8 cellular contexts compared by ENCODE assay signal in genomic region chr19:48638831-48639381, GRCh38. TPM values are rescaled to one million over a fixed set of nuclear protein-coding genes. Genes with fewer than 3 reads are reported as not detected.
DNase-seq lines count a peak whose midpoint lies in the region; ATAC-seq, FAIRE-seq and TF ChIP-seq lines count a peak whose summit lies in the region.

No MANE protein-coding gene starts in this region.

- no peaks in the 10 kb centered on the region for H3K27me3 Mint-ChIP-seq in activated CD4-positive, alpha-beta T cell treated with anti-CD3 and anti-CD28 coated beads for 36 hours
- peaks cover 4% of the 10 kb centered on the region for H3K27me3 Mint-ChIP-seq in activated T-helper 2 cell treated with anti-CD3 and anti-CD28 coated beads, Interferon-gamma antibody, Interleukin-2, Interleukin-4, amounts not matched to agents 10 μg/mL and 5 μg/mL and 100 μg/mL, durations not matched to agents 14 hours and 24 hours and 36 hours (ENCODE audit: low read depth)

- no peak for FAIRE-seq in HepG2 (lab: Jason Lieb, UNC)

- TF ChIP-seq POLR2A in HepG2 (IDR thresholded peaks at IDR 0.05; ENCODE audit: insufficient read depth in 1 of 2, low read depth in 2 of 2, low read length in 2 of 2): no peak

- H3K4me3 ChIP-seq in HepG2 (replicated peaks in 1 of 3; ENCODE audit: insufficient read depth in 1 of 3, low read depth in 2 of 3, low read length in 3 of 3) (no peak overlapping the region), thymus (ENCODE audit: low read length) (peak overlapping the region; percentile 58), PC-3 (ENCODE audit: low read length) (no peak overlapping the region)

- H3F3A ChIP-seq in PC-3 (ENCODE audit: low read length, unreplicated experiment): peaks cover 3% of the 10 kb centered on the region

- CTCF ChIA-PET in activated CD4-positive, alpha-beta T cell treated with anti-CD3 and anti-CD28 coated beads for 36 hours (lab: Charles Lee): no interaction called here
- CTCF ChIA-PET in HepG2 (lab: Yijun Ruan, JAX; ENCODE audit: low intra/inter-chr PET ratio, low total read pairs) (no interaction called here), HEK293T (lab: Yijun Ruan, JAX) (no interaction called here), PC-3 (lab: Charles Lee) (no interaction called here)

- H3K4me1 ChIP-seq in HepG2 (ENCODE audit: insufficient read depth, low read length): peaks cover 56% of the 10 kb centered on the region
- peaks cover 17% of the 10 kb centered on the region for H3K4me1 ChIP-seq in thymus (ENCODE audit: control insufficient read depth, insufficient read depth, low read length)
- peaks cover 22% of the 10 kb centered on the region for H3K4me1 ChIP-seq in PC-3 (ENCODE audit: insufficient read depth, low read length)

- ATAC-seq in activated CD4-positive, alpha-beta T cell treated with anti-CD3 and anti-CD28 coated beads for 36 hours: no peak
- no peak for ATAC-seq in HepG2
- ATAC-seq in GM21825 (IDR thresholded peaks at IDR 0.05; ENCODE audit: unreplicated experiment): no peak
- no peak for ATAC-seq in PC-3

- 68% methylated on average over 15 of the region's 16 CpGs for WGBS in HepG2 (ENCODE audit: low lambda C conversion rate)
- WGBS in thymus: 90% methylated on average over 16 of the region's 16 CpGs

- H3K27ac ChIP-seq in HepG2 (ENCODE audit: extremely low read length, insufficient read depth, low read length): no peak overlapping the region
- peak overlapping the region; percentile 91 for H3K27ac ChIP-seq in thymus (ENCODE audit: low read depth)
- H3K27ac ChIP-seq in PC-3 (ENCODE audit: low read length): no peak overlapping the region

- DNase-seq in activated CD4-positive, alpha-beta T cell treated with anti-CD3 and anti-CD28 coated beads for 36 hours: peak; percentile 33
- DNase-seq in activated CD4-positive, alpha-beta T cell treated with anti-CD3 and anti-CD28 coated beads for 4 hours: no peak
- DNase-seq in activated T-helper 2 cell treated with anti-CD3 and anti-CD28 coated beads, Interferon-gamma antibody, Interleukin-2, Interleukin-4, amounts not matched to agents 10 μg/mL and 5 μg/mL and 100 μg/mL, durations not matched to agents 14 hours and 24 hours and 36 hours (ENCODE audit: low spot score): no peak
- DNase-seq in HepG2 (ENCODE audit: low spot score) (no peak), HEK293T (ENCODE audit: extremely low spot score) (no peak), PC-3 (no peak)

- H3K4me2 ChIP-seq in HepG2 (ENCODE audit: low read depth, low read length) (peak overlapping the region; percentile 52), PC-3 (ENCODE audit: low read length) (no peak overlapping the region)

- POLR2A ChIA-PET in activated CD4-positive, alpha-beta T cell treated with anti-CD3 and anti-CD28 coated beads for 36 hours (lab: Charles Lee): no interaction called here
- POLR2A ChIA-PET in HepG2 (lab: Yijun Ruan, JAX) (interaction anchor here (2.0 kb wide), 1 partner anchor 20 kb away, joined by 12 read pairs; the partner anchor contains the start of genes RPL18 and SPHK2), HEK293T (lab: Yijun Ruan, JAX) (no interaction called here), PC-3 (lab: Charles Lee; ENCODE audit: unreplicated experiment) (no interaction called here)

- H4K20me1 ChIP-seq in HepG2 (ENCODE audit: insufficient read depth, low read length) (no peaks in the 10 kb centered on the region), PC-3 (ENCODE audit: low read length) (no peaks in the 10 kb centered on the region)

- no peaks in the 10 kb centered on the region for H3K9me3 Mint-ChIP-seq in activated CD4-positive, alpha-beta T cell treated with anti-CD3 and anti-CD28 coated beads for 36 hours (ENCODE audit: low read depth)
- H3K9me3 Mint-ChIP-seq in activated T-helper 2 cell treated with anti-CD3 and anti-CD28 coated beads, Interferon-gamma antibody, Interleukin-2, Interleukin-4, amounts not matched to agents 10 μg/mL and 5 μg/mL and 100 μg/mL, durations not matched to agents 14 hours and 24 hours and 36 hours: no peaks in the 10 kb centered on the region

- BruUV-seq in HepG2 (replicated peaks; lab: Mats Ljungman, UMichigan) (no TSS peak), PC-3 (replicated peaks; lab: Mats Ljungman, UMichigan) (no TSS peak)

- H3K9me3 ChIP-seq in HepG2 (ENCODE audit: low read length) (no peaks in the 10 kb centered on the region), thymus (ENCODE audit: control insufficient read depth) (no peaks in the 10 kb centered on the region), PC-3 (ENCODE audit: low read length) (no peaks in the 10 kb centered on the region)

- peaks cover 11% of the 10 kb centered on the region for H3K36me3 Mint-ChIP-seq in activated CD4-positive, alpha-beta T cell treated with anti-CD3 and anti-CD28 coated beads for 36 hours (ENCODE audit: low read depth)
- H3K36me3 Mint-ChIP-seq in activated T-helper 2 cell treated with anti-CD3 and anti-CD28 coated beads, Interferon-gamma antibody, Interleukin-2, Interleukin-4, amounts not matched to agents 10 μg/mL and 5 μg/mL and 100 μg/mL, durations not matched to agents 14 hours and 24 hours and 36 hours (ENCODE audit: low read depth): no peaks in the 10 kb centered on the region

- TF ChIP-seq CTCF in HepG2 (CRISPR knock-in tag; IDR thresholded peaks at IDR 0.05) (no peak), PC-3 (conservative IDR thresholded peaks at IDR 0.05; ENCODE audit: low read depth, low read length) (no peak)

- H3K9me2 ChIP-seq in PC-3 (replicated peaks; ENCODE audit: low read length): no peaks in the 10 kb centered on the region

- H3K27me3 ChIP-seq in HepG2 (ENCODE audit: control insufficient read depth in 1 of 2, insufficient read depth in 2 of 2, low read length in 2 of 2) (peaks cover 0 to 8% of the 10 kb centered on the region in 2 experiments; a peak in 3 of 5 replicates), thymus (ENCODE audit: control insufficient read depth, insufficient read depth) (no peaks in the 10 kb centered on the region), PC-3 (ENCODE audit: low read length) (no peaks in the 10 kb centered on the region)

- intact Hi-C loops in activated CD4-positive, alpha-beta T cell treated with anti-CD3 and anti-CD28 coated beads for 36 hours (cut with DNase I, micrococcal nuclease): loop anchor here (1.0 to 10.0 kb wide), 8 partner anchors 7 to 1524 kb away; partner anchors contain the start of genes FTL (in 2 of the 2), ALDH16A1 (in 1 of the 2), C19orf73 (in 1 of the 2) and CA11 (in 1 of the 2)
- intact Hi-C loops in activated T-helper 2 cell treated with anti-CD3 and anti-CD28 coated beads, Interferon-gamma antibody, Interleukin-2, Interleukin-4, amounts not matched to agents 10 μg/mL and 5 μg/mL and 100 μg/mL, durations not matched to agents 14 hours and 24 hours and 36 hours (cut with micrococcal nuclease): loop anchor here (1.0 to 10.0 kb wide), 3 partner anchors 7 to 478 kb away; partner anchors contain the start of genes C19orf73, CA11, EMP3 and PPFIA3
- intact Hi-C loops in HepG2 (cut with micrococcal nuclease; ENCODE audit: unreplicated experiment) (no loop called here), PC-3 (cut with micrococcal nuclease) (no loop called here)

- H3K36me3 ChIP-seq in HepG2 (replicated peaks in 1 of 2; ENCODE audit: control insufficient read depth in 1 of 2, insufficient read depth in 2 of 2, low read length in 2 of 2): no peaks in the 10 kb centered on the region
- H3K36me3 ChIP-seq in thymus (ENCODE audit: control insufficient read depth, insufficient read depth): no peaks in the 10 kb centered on the region
- H3K36me3 ChIP-seq in PC-3 (ENCODE audit: low read depth, low read length): no peaks in the 10 kb centered on the region

- H3K79me2 ChIP-seq in HepG2 (ENCODE audit: insufficient read depth, low read length) (no peaks in the 10 kb centered on the region), PC-3 (ENCODE audit: low read length) (no peaks in the 10 kb centered on the region)

- in situ Hi-C loops in HepG2 (cut with HindIII; ENCODE audit: extremely low pct_ligation_motif_present, low pct_unique_long_range_greater_than_20kb): no loop called here

- H2AFZ ChIP-seq in HepG2 (ENCODE audit: low read length): no peak overlapping the region
- no peak overlapping the region for H2AFZ ChIP-seq in PC-3 (ENCODE audit: low read length)

- TF ChIP-seq RAD21 in HepG2 (CRISPR knock-in tag; IDR thresholded peaks at IDR 0.05): no peak

- H3K27ac Mint-ChIP-seq in activated CD4-positive, alpha-beta T cell treated with anti-CD3 and anti-CD28 coated beads for 36 hours: peak overlapping the region; percentile 99
- H3K27ac Mint-ChIP-seq in activated T-helper 2 cell treated with anti-CD3 and anti-CD28 coated beads, Interferon-gamma antibody, Interleukin-2, Interleukin-4, amounts not matched to agents 10 μg/mL and 5 μg/mL and 100 μg/mL, durations not matched to agents 14 hours and 24 hours and 36 hours: peak overlapping the region; percentile 98

- peaks cover 42% of the 10 kb centered on the region for H3K4me1 Mint-ChIP-seq in activated CD4-positive, alpha-beta T cell treated with anti-CD3 and anti-CD28 coated beads for 36 hours
- H3K4me1 Mint-ChIP-seq in activated T-helper 2 cell treated with anti-CD3 and anti-CD28 coated beads, Interferon-gamma antibody, Interleukin-2, Interleukin-4, amounts not matched to agents 10 μg/mL and 5 μg/mL and 100 μg/mL, durations not matched to agents 14 hours and 24 hours and 36 hours (ENCODE audit: low read depth): peaks cover 22% of the 10 kb centered on the region

- H3K9ac ChIP-seq in HepG2 (ENCODE audit: insufficient read depth, low read depth, low read length) (no peak overlapping the region), PC-3 (ENCODE audit: low read length) (no peak overlapping the region)

- peak overlapping the region; percentile 83 for H3K4me3 Mint-ChIP-seq in activated CD4-positive, alpha-beta T cell treated with anti-CD3 and anti-CD28 coated beads for 36 hours
- no peak overlapping the region for H3K4me3 Mint-ChIP-seq in activated T-helper 2 cell treated with anti-CD3 and anti-CD28 coated beads, Interferon-gamma antibody, Interleukin-2, Interleukin-4, amounts not matched to agents 10 μg/mL and 5 μg/mL and 100 μg/mL, durations not matched to agents 14 hours and 24 hours and 36 hours (ENCODE audit: low read depth)

- TF ChIP-seq EP300 in HepG2 (IDR thresholded peaks at IDR 0.05; ENCODE audit: low read depth in 2 of 2, low read length in 2 of 2) (no peak), HepG2 (CRISPR knock-in tag; IDR thresholded peaks at IDR 0.05; ENCODE audit: borderline replicate concordance) (no peak)

RNA-seq across cellular contexts. Expression of gene DBP, which starts 1.7 kb away (rescaled TPM):
- 10 to 100 TPM in 1 of 2 experiments, 1 to 10 TPM in 1; 8.3 to 12.4 TPM for total RNA-seq in activated CD4-positive, alpha-beta T cell treated with anti-CD3 and anti-CD28 coated beads for 36 hours
- 7.3 and 7.9 TPM in 2 replicates for total RNA-seq in activated T-helper 2 cell treated with anti-CD3 and anti-CD28 coated beads, Interferon-gamma antibody, Interleukin-2, Interleukin-4, amounts not matched to agents 10 μg/mL and 5 μg/mL and 100 μg/mL, durations not matched to agents 14 hours and 24 hours and 36 hours
- total RNA-seq in HepG2 (2016; rRNA removed; fragmentation: Illumina TruSeq; extraction: Trizol) (5.5 and 5.8 TPM in 2 replicates), PC-3 (2014; rRNA removed) (9.0 and 12.2 TPM in 2 replicates)
- total RNA-seq in HepG2 (2016; cell fraction: cytosol; rRNA removed; fragmentation: Illumina TruSeq; extraction: Trizol; ENCODE audit: low read depth): 2.6 and 4.6 TPM in 2 replicates
- 2.5 and 6.3 TPM in 2 replicates for total RNA-seq in HepG2 (2016; cell fraction: insoluble cytoplasmic fraction; rRNA removed; fragmentation: Illumina TruSeq; extraction: Trizol)
- 6.0 TPM in 2 replicates for total RNA-seq in HepG2 (2016; cell fraction: membrane; rRNA removed; fragmentation: Illumina TruSeq; extraction: Trizol)
- 2.5 and 2.9 TPM in 2 replicates for total RNA-seq in HepG2 (2016; cell fraction: nucleus; rRNA removed; fragmentation: Illumina TruSeq; extraction: Trizol)
- polyA plus RNA-seq in HepG2 (2011; rRNA removed) (1.7 and 2.1 TPM in 2 replicates), thymus (21.2 TPM)
- 2.1 and 2.5 TPM in 2 replicates for polyA plus RNA-seq in HepG2 (2011; cell fraction: cytosol; rRNA removed)
- polyA plus RNA-seq in HepG2 (2011; cell fraction: nucleus; rRNA removed): 2.7 and 3.2 TPM in 2 replicates
- 3.6 and 3.7 TPM in 2 replicates for polyA plus RNA-seq in HepG2 (2012)
- polyA plus RNA-seq in HepG2 (2016; cell fraction: cytosol; fragmentation: Illumina TruSeq; extraction: Trizol; ENCODE audit: low read depth): 2.3 and 2.6 TPM in 2 replicates
- 5.2 and 5.4 TPM in 2 replicates for polyA plus RNA-seq in HepG2 (2016; cell fraction: insoluble cytoplasmic fraction; fragmentation: Illumina TruSeq; extraction: Trizol; ENCODE audit: low read depth)
- 2.9 and 5.4 TPM in 2 replicates for polyA plus RNA-seq in HepG2 (2016; cell fraction: membrane; fragmentation: Illumina TruSeq; extraction: Trizol; ENCODE audit: low read depth)
- polyA plus RNA-seq in HepG2 (2016; cell fraction: nucleus; fragmentation: Illumina TruSeq; extraction: Trizol; ENCODE audit: insufficient read depth, low read depth): 5.1 and 6.2 TPM in 2 replicates
- 2.0 and 5.8 TPM in 2 replicates for polyA minus RNA-seq in HepG2 (2011; rRNA and poly(A)+ RNA removed; ENCODE audit: low replicate concordance)
- 2.3 and 2.7 TPM in 2 replicates for polyA minus RNA-seq in HepG2 (2011; cell fraction: cytosol; rRNA and poly(A)+ RNA removed)
- 1.5 and 3.0 TPM in 2 replicates for polyA minus RNA-seq in HepG2 (2011; cell fraction: nucleus; rRNA and poly(A)+ RNA removed)

RNA-seq across cellular contexts. Expression of gene CA11, which starts 7.1 kb away (rescaled TPM):
- 10 to 100 TPM; 11.5 to 18.0 TPM for total RNA-seq in activated CD4-positive, alpha-beta T cell treated with anti-CD3 and anti-CD28 coated beads for 36 hours
- 5.4 and 6.5 TPM in 2 replicates for total RNA-seq in activated T-helper 2 cell treated with anti-CD3 and anti-CD28 coated beads, Interferon-gamma antibody, Interleukin-2, Interleukin-4, amounts not matched to agents 10 μg/mL and 5 μg/mL and 100 μg/mL, durations not matched to agents 14 hours and 24 hours and 36 hours
- total RNA-seq in HepG2 (2016; rRNA removed; fragmentation: Illumina TruSeq; extraction: Trizol): 0.24 and 0.58 TPM in 2 replicates
- 0.79 and 0.91 TPM in 2 replicates for total RNA-seq in HepG2 (2016; cell fraction: cytosol; rRNA removed; fragmentation: Illumina TruSeq; extraction: Trizol; ENCODE audit: low read depth)
- 0.48 TPM in 1 of 2 replicates, not detected in the other for total RNA-seq in HepG2 (2016; cell fraction: insoluble cytoplasmic fraction; rRNA removed; fragmentation: Illumina TruSeq; extraction: Trizol)
- total RNA-seq in HepG2 (2016; cell fraction: membrane; rRNA removed; fragmentation: Illumina TruSeq; extraction: Trizol): 0.38 and 0.62 TPM in 2 replicates
- total RNA-seq in HepG2 (2016; cell fraction: nucleus; rRNA removed; fragmentation: Illumina TruSeq; extraction: Trizol): not detected in 2 replicates
- 0.41 and 1.4 TPM in 2 replicates for polyA plus RNA-seq in HepG2 (2011; rRNA removed)
- polyA plus RNA-seq in HepG2 (2011; cell fraction: cytosol; rRNA removed): 0.36 and 0.54 TPM in 2 replicates
- 0.45 and 0.48 TPM in 2 replicates for polyA plus RNA-seq in HepG2 (2011; cell fraction: nucleus; rRNA removed)
- polyA plus RNA-seq in HepG2 (2012): 1.5 and 2.9 TPM in 2 replicates
- polyA plus RNA-seq in HepG2 (2016; cell fraction: cytosol; fragmentation: Illumina TruSeq; extraction: Trizol; ENCODE audit: low read depth): 0.82 and 1.7 TPM in 2 replicates
- polyA plus RNA-seq in HepG2 (2016; cell fraction: insoluble cytoplasmic fraction; fragmentation: Illumina TruSeq; extraction: Trizol; ENCODE audit: low read depth): 0.37 and 0.38 TPM in 2 replicates
- 0.62 and 2.1 TPM in 2 replicates for polyA plus RNA-seq in HepG2 (2016; cell fraction: membrane; fragmentation: Illumina TruSeq; extraction: Trizol; ENCODE audit: low read depth)
- 0.72 and 1.3 TPM in 2 replicates for polyA plus RNA-seq in HepG2 (2016; cell fraction: nucleus; fragmentation: Illumina TruSeq; extraction: Trizol; ENCODE audit: insufficient read depth, low read depth)
- 0.08 and 3.7 TPM in 2 replicates for polyA minus RNA-seq in HepG2 (2011; rRNA and poly(A)+ RNA removed; ENCODE audit: low replicate concordance)
- polyA minus RNA-seq in HepG2 (2011; cell fraction: cytosol; rRNA and poly(A)+ RNA removed): not detected in 2 replicates
- polyA minus RNA-seq in HepG2 (2011; cell fraction: nucleus; rRNA and poly(A)+ RNA removed): not detected in 2 replicates
- 15.3 TPM for polyA plus RNA-seq in thymus
- total RNA-seq in PC-3 (2014; rRNA removed): 0.63 and 4.1 TPM in 2 replicates

RNA-seq across cellular contexts. Expression of gene SPHK2, which starts 19.6 kb away (rescaled TPM):
- total RNA-seq in activated CD4-positive, alpha-beta T cell treated with anti-CD3 and anti-CD28 coated beads for 36 hours: 10 to 100 TPM; 27.0 TPM
- 34.3 and 35.0 TPM in 2 replicates for total RNA-seq in activated T-helper 2 cell treated with anti-CD3 and anti-CD28 coated beads, Interferon-gamma antibody, Interleukin-2, Interleukin-4, amounts not matched to agents 10 μg/mL and 5 μg/mL and 100 μg/mL, durations not matched to agents 14 hours and 24 hours and 36 hours
- total RNA-seq in HepG2 (2016; rRNA removed; fragmentation: Illumina TruSeq; extraction: Trizol) (11.1 and 14.4 TPM in 2 replicates), PC-3 (2014; rRNA removed) (8.5 and 8.6 TPM in 2 replicates)
- total RNA-seq in HepG2 (2016; cell fraction: cytosol; rRNA removed; fragmentation: Illumina TruSeq; extraction: Trizol; ENCODE audit: low read depth): 5.0 and 6.0 TPM in 2 replicates
- total RNA-seq in HepG2 (2016; cell fraction: insoluble cytoplasmic fraction; rRNA removed; fragmentation: Illumina TruSeq; extraction: Trizol): 8.9 and 15.9 TPM in 2 replicates
- 10.7 and 12.1 TPM in 2 replicates for total RNA-seq in HepG2 (2016; cell fraction: membrane; rRNA removed; fragmentation: Illumina TruSeq; extraction: Trizol)
- 10.2 and 11.3 TPM in 2 replicates for total RNA-seq in HepG2 (2016; cell fraction: nucleus; rRNA removed; fragmentation: Illumina TruSeq; extraction: Trizol)
- polyA plus RNA-seq in HepG2 (2011; rRNA removed) (2.9 and 4.5 TPM in 2 replicates), thymus (13.4 TPM)
- 2.2 and 3.8 TPM in 2 replicates for polyA plus RNA-seq in HepG2 (2011; cell fraction: cytosol; rRNA removed)
- polyA plus RNA-seq in HepG2 (2011; cell fraction: nucleus; rRNA removed): 17.1 and 20.8 TPM in 2 replicates
- 2.8 and 3.1 TPM in 2 replicates for polyA plus RNA-seq in HepG2 (2012)
- 3.0 and 3.7 TPM in 2 replicates for polyA plus RNA-seq in HepG2 (2016; cell fraction: cytosol; fragmentation: Illumina TruSeq; extraction: Trizol; ENCODE audit: low read depth)
- polyA plus RNA-seq in HepG2 (2016; cell fraction: insoluble cytoplasmic fraction; fragmentation: Illumina TruSeq; extraction: Trizol; ENCODE audit: low read depth): 10.5 and 14.1 TPM in 2 replicates
- polyA plus RNA-seq in HepG2 (2016; cell fraction: membrane; fragmentation: Illumina TruSeq; extraction: Trizol; ENCODE audit: low read depth): 7.7 and 9.4 TPM in 2 replicates
- polyA plus RNA-seq in HepG2 (2016; cell fraction: nucleus; fragmentation: Illumina TruSeq; extraction: Trizol; ENCODE audit: insufficient read depth, low read depth): 24.3 and 24.6 TPM in 2 replicates
- polyA minus RNA-seq in HepG2 (2011; rRNA and poly(A)+ RNA removed; ENCODE audit: low replicate concordance): 11.6 and 13.3 TPM in 2 replicates
- 3.5 and 3.8 TPM in 2 replicates for polyA minus RNA-seq in HepG2 (2011; cell fraction: cytosol; rRNA and poly(A)+ RNA removed)
- polyA minus RNA-seq in HepG2 (2011; cell fraction: nucleus; rRNA and poly(A)+ RNA removed): 9.0 and 10.2 TPM in 2 replicates

RNA-seq across cellular contexts. Expression of gene RPL18, which starts 19.9 kb away (rescaled TPM):
- total RNA-seq in activated CD4-positive, alpha-beta T cell treated with anti-CD3 and anti-CD28 coated beads for 36 hours: 1,000 to 10,000 TPM; 2,026 to 2,191 TPM
- total RNA-seq in activated T-helper 2 cell treated with anti-CD3 and anti-CD28 coated beads, Interferon-gamma antibody, Interleukin-2, Interleukin-4, amounts not matched to agents 10 μg/mL and 5 μg/mL and 100 μg/mL, durations not matched to agents 14 hours and 24 hours and 36 hours: 1,853 and 1,861 TPM in 2 replicates
- total RNA-seq in HepG2 (2016; rRNA removed; fragmentation: Illumina TruSeq; extraction: Trizol) (1,485 and 1,498 TPM in 2 replicates), PC-3 (2014; rRNA removed) (1,237 and 1,503 TPM in 2 replicates)
- 2,025 and 2,222 TPM in 2 replicates for total RNA-seq in HepG2 (2016; cell fraction: cytosol; rRNA removed; fragmentation: Illumina TruSeq; extraction: Trizol; ENCODE audit: low read depth)
- total RNA-seq in HepG2 (2016; cell fraction: insoluble cytoplasmic fraction; rRNA removed; fragmentation: Illumina TruSeq; extraction: Trizol): 1,518 and 1,544 TPM in 2 replicates
- 3,207 and 3,209 TPM in 2 replicates for total RNA-seq in HepG2 (2016; cell fraction: membrane; rRNA removed; fragmentation: Illumina TruSeq; extraction: Trizol)
- 626 and 716 TPM in 2 replicates for total RNA-seq in HepG2 (2016; cell fraction: nucleus; rRNA removed; fragmentation: Illumina TruSeq; extraction: Trizol)
- polyA plus RNA-seq in HepG2 (2011; rRNA removed) (1,639 and 1,894 TPM in 2 replicates), thymus (2,606 TPM)
- 2,410 and 2,836 TPM in 2 replicates for polyA plus RNA-seq in HepG2 (2011; cell fraction: cytosol; rRNA removed)
- polyA plus RNA-seq in HepG2 (2011; cell fraction: nucleus; rRNA removed): 774 and 847 TPM in 2 replicates
- polyA plus RNA-seq in HepG2 (2012): 1,965 and 2,530 TPM in 2 replicates
- 2,734 and 3,086 TPM in 2 replicates for polyA plus RNA-seq in HepG2 (2016; cell fraction: cytosol; fragmentation: Illumina TruSeq; extraction: Trizol; ENCODE audit: low read depth)
- polyA plus RNA-seq in HepG2 (2016; cell fraction: insoluble cytoplasmic fraction; fragmentation: Illumina TruSeq; extraction: Trizol; ENCODE audit: low read depth): 1,714 and 1,747 TPM in 2 replicates
- 3,734 and 3,811 TPM in 2 replicates for polyA plus RNA-seq in HepG2 (2016; cell fraction: membrane; fragmentation: Illumina TruSeq; extraction: Trizol; ENCODE audit: low read depth)
- polyA plus RNA-seq in HepG2 (2016; cell fraction: nucleus; fragmentation: Illumina TruSeq; extraction: Trizol; ENCODE audit: insufficient read depth, low read depth): 1,314 and 1,387 TPM in 2 replicates
- 713 and 1,028 TPM in 2 replicates for polyA minus RNA-seq in HepG2 (2011; rRNA and poly(A)+ RNA removed; ENCODE audit: low replicate concordance)
- 556 and 566 TPM in 2 replicates for polyA minus RNA-seq in HepG2 (2011; cell fraction: cytosol; rRNA and poly(A)+ RNA removed)
- 180 and 193 TPM in 2 replicates for polyA minus RNA-seq in HepG2 (2011; cell fraction: nucleus; rRNA and poly(A)+ RNA removed)

RNA-seq across cellular contexts. Expression of gene FAM83E, which starts 24.0 kb away (rescaled TPM):
- total RNA-seq in activated CD4-positive, alpha-beta T cell treated with anti-CD3 and anti-CD28 coated beads for 36 hours: 1 to 10 TPM; 1.5 to 4.1 TPM
- 4.3 and 6.4 TPM in 2 replicates for total RNA-seq in activated T-helper 2 cell treated with anti-CD3 and anti-CD28 coated beads, Interferon-gamma antibody, Interleukin-2, Interleukin-4, amounts not matched to agents 10 μg/mL and 5 μg/mL and 100 μg/mL, durations not matched to agents 14 hours and 24 hours and 36 hours
- total RNA-seq in HepG2 (2016; rRNA removed; fragmentation: Illumina TruSeq; extraction: Trizol) (0.60 TPM in 1 of 2 replicates, not detected in the other), PC-3 (2014; rRNA removed) (4.6 and 4.7 TPM in 2 replicates)
- total RNA-seq in HepG2 (2016; cell fraction: cytosol; rRNA removed; fragmentation: Illumina TruSeq; extraction: Trizol; ENCODE audit: low read depth): not detected in 2 replicates
- total RNA-seq in HepG2 (2016; cell fraction: insoluble cytoplasmic fraction; rRNA removed; fragmentation: Illumina TruSeq; extraction: Trizol): 0.30 TPM in 1 of 2 replicates, not detected in the other
- not detected in 2 replicates for total RNA-seq in HepG2 (2016; cell fraction: membrane; rRNA removed; fragmentation: Illumina TruSeq; extraction: Trizol)
- total RNA-seq in HepG2 (2016; cell fraction: nucleus; rRNA removed; fragmentation: Illumina TruSeq; extraction: Trizol): 1.6 and 1.9 TPM in 2 replicates
- polyA plus RNA-seq in HepG2 (2011; rRNA removed) (0.13 and 0.18 TPM in 2 replicates), thymus (2.2 TPM)
- not detected in 2 replicates for polyA plus RNA-seq in HepG2 (2011; cell fraction: cytosol; rRNA removed)
- polyA plus RNA-seq in HepG2 (2011; cell fraction: nucleus; rRNA removed): 1.7 and 1.8 TPM in 2 replicates
- polyA plus RNA-seq in HepG2 (2012): 0.15 and 0.28 TPM in 2 replicates
- polyA plus RNA-seq in HepG2 (2016; cell fraction: cytosol; fragmentation: Illumina TruSeq; extraction: Trizol; ENCODE audit: low read depth): not detected in 2 replicates
- polyA plus RNA-seq in HepG2 (2016; cell fraction: insoluble cytoplasmic fraction; fragmentation: Illumina TruSeq; extraction: Trizol; ENCODE audit: low read depth): not detected in 2 replicates
- not detected in 2 replicates for polyA plus RNA-seq in HepG2 (2016; cell fraction: membrane; fragmentation: Illumina TruSeq; extraction: Trizol; ENCODE audit: low read depth)
- 1.1 and 1.2 TPM in 2 replicates for polyA plus RNA-seq in HepG2 (2016; cell fraction: nucleus; fragmentation: Illumina TruSeq; extraction: Trizol; ENCODE audit: insufficient read depth, low read depth)
- polyA minus RNA-seq in HepG2 (2011; rRNA and poly(A)+ RNA removed; ENCODE audit: low replicate concordance): 0.28 and 0.52 TPM in 2 replicates
- not detected in 2 replicates for polyA minus RNA-seq in HepG2 (2011; cell fraction: cytosol; rRNA and poly(A)+ RNA removed)
- polyA minus RNA-seq in HepG2 (2011; cell fraction: nucleus; rRNA and poly(A)+ RNA removed): 3.6 and 6.2 TPM in 2 replicates

Comparison
In these comparisons a context has a peak if more than half of its experiments do, and no peak if none do; other contexts are left out.
1. intact Hi-C loops: an anchor here in activated CD4-positive, alpha-beta T cell treated with anti-CD3 and anti-CD28 coated beads for 36 hours (1.0 to 10.0 kb wide) and activated T-helper 2 cell treated with anti-CD3 and anti-CD28 coated beads, Interferon-gamma antibody, Interleukin-2, Interleukin-4, amounts not matched to agents 10 μg/mL and 5 μg/mL and 100 μg/mL, durations not matched to agents 14 hours and 24 hours and 36 hours (1.0 to 10.0 kb wide); none called in HepG2 and PC-3.